8 cellular contexts compared by ENCODE assay signal in genomic region chr5:72955768-72956323, GRCh38. TPM values are rescaled to one million over a fixed set of nuclear protein-coding genes. Genes with fewer than 3 reads are reported as not detected.
DNase-seq lines count a peak whose midpoint lies in the region; ATAC-seq and TF ChIP-seq lines count a peak whose summit lies in the region.

TSS of gene FCHO2 (plus strand) at chr5:72956041. CDS start at chr5:72956097, 56 bp downstream.

- H2AFZ ChIP-seq in hepatocyte = peak within 1 kb of the TSS; percentile 91

- WGBS in hepatocyte (ENCODE audit: low lambda C conversion rate, missing lambda C conversion rate) = under 1% methylated on average over 19 of the region's 64 CpGs
- 0 to 1% methylated on average over 58 to 64 of the region's 64 CpGs for WGBS in aorta, 2 donors

- peak within 1 kb of the TSS; percentile 85 for H3K4me2 ChIP-seq in hepatocyte

- H3K27me3 ChIP-seq in hepatocyte = no peaks in the 10 kb centered on the region
- H3K27me3 ChIP-seq in aorta (ENCODE audit: control insufficient read depth in 1 of 2, insufficient read depth in 2 of 2, low read length in 1 of 2) = no peaks in the 10 kb centered on the region

- H3K36me3 ChIP-seq in hepatocyte (replicated peaks; ENCODE audit: insufficient read depth, low read depth) (no peaks in the 10 kb centered on the region), aorta (ENCODE audit: control insufficient read depth in 1 of 2, insufficient read depth in 2 of 2, low read length in 1 of 2) (no peaks in the 10 kb centered on the region)

- intact Hi-C loops in aorta (cut with DNase I) = loop anchor here in 1 of 2 donors (5.0 to 10.0 kb wide), 2 partner anchors 59 to 496 kb away; no protein-coding TSS in a partner anchor

- H4K20me1 ChIP-seq in hepatocyte (ENCODE audit: insufficient read depth, poor library complexity, severe bottlenecking) = no peaks in the 10 kb centered on the region

- peaks cover 40% of the 10 kb centered on the region for H3K79me2 ChIP-seq in hepatocyte

- peak; percentile 87 for TF ChIP-seq CTCF in hepatocyte (IDR thresholded peaks at IDR 0.05; ENCODE audit: poor library complexity)

- peak; percentile 94 for DNase-seq in NCI-H2029 (lab: John Stamatoyannopoulos, UW)
- peak; percentile 98 for DNase-seq in T-helper 9 cell
- peak; percentile 99 for DNase-seq in astrocyte of the hippocampus (ENCODE audit: low read depth, low spot score)
- peak; percentile 100 for DNase-seq in hepatocyte (ENCODE audit: low spot score)
- peak; percentile 85 for DNase-seq in renal cortical epithelial cell (ENCODE audit: low read depth)
- DNase-seq in aorta = peak; percentile 100

- H3K4me1 ChIP-seq in hepatocyte (ENCODE audit: insufficient read depth) = peaks cover 4% of the 10 kb centered on the region
- peaks cover 0 to 4% of the 10 kb centered on the region in 2 donors for H3K4me1 ChIP-seq in aorta (ENCODE audit: control insufficient read depth in 1 of 2, insufficient read depth in 2 of 2, low read length in 2 of 2)

- TF ChIP-seq POLR2A in GM18505 (IDR thresholded peaks at IDR 0.05; ENCODE audit: borderline replicate concordance, extremely low read depth, insufficient read depth, insufficient read length) = peak; percentile 56

- peak within 1 kb of the TSS; percentile 53 for H3K4me3 ChIP-seq in hepatocyte
- peak within 1 kb of the TSS; percentile 44 to 69 for H3K4me3 ChIP-seq in aorta (ENCODE audit: low read length in 2 of 2)

- H3K27ac ChIP-seq in hepatocyte = peak within 1 kb of the TSS; percentile 96
- peak within 1 kb of the TSS; percentile 74 to 81 for H3K27ac ChIP-seq in aorta (ENCODE audit: low read depth in 1 of 2, low read length in 2 of 2)

- H3K9me2 ChIP-seq in hepatocyte (replicated peaks; ENCODE audit: insufficient read depth) = no peaks in the 10 kb centered on the region

- ATAC-seq in GM18505 (IDR thresholded peaks at IDR 0.05; ENCODE audit: unreplicated experiment) (peak; percentile 94), HG02973 (IDR thresholded peaks at IDR 0.05; ENCODE audit: unreplicated experiment) (peak; percentile 89), aorta (ENCODE audit: low FRiP score) (peak; percentile 98)

- H3K9me3 ChIP-seq in hepatocyte (ENCODE audit: low read depth) = no peaks in the 10 kb centered on the region
- H3K9me3 ChIP-seq in aorta (ENCODE audit: control insufficient read depth, low read length) = no peaks in the 10 kb centered on the region

RNA-seq across cellular contexts. Expression of gene FCHO2, which starts in this region (rescaled TPM):
- total RNA-seq in hepatocyte = 15.8 and 17.1 TPM in 2 replicates
- 6.3 and 6.9 TPM in 2 replicates for polyA plus RNA-seq in hepatocyte
- 21.2 and 23.2 TPM in 2 replicates for total RNA-seq in renal cortical epithelial cell
- 10 to 100 TPM; 47.7 to 57.5 TPM for total RNA-seq in aorta
- 10 to 100 TPM; 13.1 to 14.8 TPM for polyA plus RNA-seq in aorta

Comparison
In these comparisons a context has a peak if more than half of its experiments do, and no peak if none do; other contexts are left out.
1. Peak in every context shown above with its lines: DNase-seq, ATAC-seq, H3K4me3 ChIP-seq and H3K27ac ChIP-seq.